In genomic region chr3:143726727-143727126, GRCh38 we compare ENCODE assay signal across 13 cellular contexts.
"Had no signal": no experiment of that assay in that cellular context is flagged by ENCODE, and none has a peak within 500 bp of the region (broad histone marks: within the 10 kb centered on the region; RNA-seq: fewer than 3 reads in every experiment).

No MANE protein-coding gene starts in this region.

- H3K4me3 ChIP-seq: psoas muscle, stomach, thoracic aorta had no signal

- H3K4me1 ChIP-seq: psoas muscle, stomach had no signal

- DNase-seq: activated CD4-positive, alpha-beta T cell treated with anti-CD3 and anti-CD28 coated beads, Interleukin-2, amount 50 U/mL, for 1 hour; activated CD8-positive, alpha-beta memory T cell treated with anti-CD3 and anti-CD28 coated beads for 24 hours; activated gamma-delta T cell treated with Interleukin-2 at 50 U/mL for 16 hours; brain microvascular endothelial cell; cortex of kidney; effector memory CD4-positive, alpha-beta T cell; hippocampal formation; psoas muscle; stimulated activated CD4-positive, alpha-beta T cell treated with anti-CD3 and anti-CD28 coated beads, Interleukin-1b, Interleukin-23, amount 100 ng/mL, for 48 hours; stomach had no signal

- H3K27ac ChIP-seq: brain microvascular endothelial cell, psoas muscle, stomach, thoracic aorta had no signal

- H3K36me3 ChIP-seq: brain microvascular endothelial cell, stomach, thoracic aorta had no signal

- H3K27me3 ChIP-seq: brain microvascular endothelial cell, stomach had no signal

- ATAC-seq: activated CD4-positive, CD25-positive, alpha-beta regulatory T cell treated with anti-CD3 and anti-CD28 coated beads, Interleukin-2, amount 50 U/mL, for 24 hours; psoas muscle; sciatic nerve had no signal

- H3K9me3 ChIP-seq: psoas muscle, stomach, thoracic aorta had no signal
